Comparison of ENCODE assay signal across 1 cellular context in the genomic region with DNA sequence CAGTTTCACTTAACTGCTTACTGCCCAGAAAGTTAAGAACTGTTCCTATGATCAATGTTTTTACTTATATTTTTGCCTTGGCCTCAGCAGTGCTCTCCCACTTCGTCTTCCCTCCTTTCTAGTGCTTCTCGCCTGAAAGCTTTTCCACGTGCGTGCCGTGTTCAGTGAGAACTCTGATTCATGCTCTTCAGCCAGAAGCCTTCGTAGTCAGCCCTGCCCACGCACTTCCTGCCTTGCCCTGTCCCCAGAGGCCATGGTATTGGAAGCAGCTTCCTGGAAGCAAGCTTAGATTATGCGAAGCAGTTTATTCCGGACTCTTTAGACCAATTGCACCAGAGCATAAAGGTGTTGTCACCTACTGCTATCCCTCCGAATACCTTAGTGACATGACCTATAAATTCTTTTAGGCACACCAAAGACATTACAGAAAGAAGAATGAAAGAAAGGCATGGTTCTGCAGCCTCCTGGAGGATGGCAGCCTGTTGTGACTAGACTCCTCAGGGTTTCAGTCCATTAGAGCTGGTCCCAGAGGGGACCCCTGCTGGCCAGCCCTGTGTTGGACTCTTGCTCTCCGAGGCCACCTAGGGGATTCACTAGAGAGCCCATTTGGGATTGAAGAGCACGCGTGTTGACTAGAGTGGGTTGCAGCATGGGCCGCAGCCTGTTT.
TF ChIP-seq lines count a peak whose summit lies in the region.

No MANE protein-coding gene starts in this region.

TF ChIP-seq in HepG2, 621 proteins besides CTCF, POLR2A, EP300 and RAD21 (continued from another document and continues in another):
- TF ChIP-seq ARID4A (CRISPR knock-in tag; IDR thresholded peaks at IDR 0.05; ENCODE audit: borderline replicate concordance) (peak; percentile 27; the same call in 1 of the 2 replicates), ZKSCAN8 (CRISPR knock-in tag; IDR thresholded peaks at IDR 0.05; ENCODE audit: borderline replicate concordance) (no peak), NFKB2 (CRISPR knock-in tag; IDR thresholded peaks at IDR 0.05; ENCODE audit: borderline replicate concordance) (peak; percentile 41; the same call in 1 of the 2 replicates), ZNF24 (IDR thresholded peaks at IDR 0.05) (no peak), CREB3 (CRISPR knock-in tag; IDR thresholded peaks at IDR 0.05) (no peak), ZNF12 (CRISPR knock-in tag; IDR thresholded peaks at IDR 0.05) (0 out of 2 replicates have a peak, but pooled peaks have one; percentile 30), MYC (CRISPR knock-in tag; IDR thresholded peaks at IDR 0.05; ENCODE audit: borderline replicate concordance) (peak; percentile 33; the same call in 1 of the 2 replicates), ETV5 (CRISPR knock-in tag; IDR thresholded peaks at IDR 0.05; ENCODE audit: borderline replicate concordance) (0 out of 2 replicates have a peak, but pooled peaks have one; percentile 2), SALL1 (CRISPR knock-in tag; IDR thresholded peaks at IDR 0.05) (peak; percentile 55), ZNF580 (CRISPR knock-in tag; IDR thresholded peaks at IDR 0.05; ENCODE audit: borderline replicate concordance, low read depth) (0 out of 2 replicates have a peak, but pooled peaks have one; percentile 32), CBX5 (CRISPR knock-in tag; IDR thresholded peaks at IDR 0.05; ENCODE audit: borderline replicate concordance) (peak; percentile 49; the same call in 1 of the 2 replicates), ZBTB4 (CRISPR knock-in tag; IDR thresholded peaks at IDR 0.05; ENCODE audit: borderline replicate concordance) (peak; percentile 82; the same call in 1 of the 2 replicates), HNF4G (IDR thresholded peaks at IDR 0.05; ENCODE audit: borderline replicate concordance, low read depth, low read length) (peak; percentile 21; the same call in 1 of the 2 replicates), HNF4G (CRISPR knock-in tag; IDR thresholded peaks at IDR 0.05; ENCODE audit: borderline replicate concordance, low read depth) (no peak), SOX5 (CRISPR knock-in tag; IDR thresholded peaks at IDR 0.05; ENCODE audit: borderline replicate concordance) (0 out of 2 replicates have a peak, but pooled peaks have one; percentile 7), ZNF251 (CRISPR knock-in tag; IDR thresholded peaks at IDR 0.05) (no peak), ATF3 (CRISPR knock-in tag; IDR thresholded peaks at IDR 0.05) (no peak), ZNF34 (CRISPR knock-in tag; IDR thresholded peaks at IDR 0.05; ENCODE audit: borderline replicate concordance) (0 out of 2 replicates have a peak, but pooled peaks have one; percentile 36), ZMYM4 (CRISPR knock-in tag; IDR thresholded peaks at IDR 0.05) (peak; percentile 58; the same call in 1 of the 2 replicates), ZBTB7B (CRISPR knock-in tag; IDR thresholded peaks at IDR 0.05) (no peak), SMC3 (IDR thresholded peaks at IDR 0.05; ENCODE audit: low read length) (peak; percentile 90), NFIB (CRISPR knock-in tag; IDR thresholded peaks at IDR 0.05; ENCODE audit: borderline replicate concordance) (no peak), ZNF749 (CRISPR knock-in tag; IDR thresholded peaks at IDR 0.05; ENCODE audit: borderline replicate concordance) (no peak), ZBTB33 (CRISPR knock-in tag; IDR thresholded peaks at IDR 0.05) (peak; percentile 78; the same call in 1 of the 2 replicates), TAF15 (IDR thresholded peaks at IDR 0.05; ENCODE audit: low read depth, low read length, poor library complexity, severe bottlenecking) (no peak), SOX6 (IDR thresholded peaks at IDR 0.05) (no peak), SOX6 (CRISPR knock-in tag; IDR thresholded peaks at IDR 0.05) (peak; percentile 54), ERF (CRISPR knock-in tag; IDR thresholded peaks at IDR 0.05) (peak; percentile 53; the same call in 1 of the 2 replicates), FOXA3 (CRISPR knock-in tag; IDR thresholded peaks at IDR 0.05) (peak; percentile 21; the same call in 1 of the 2 replicates), TARDBP (CRISPR knock-in tag; IDR thresholded peaks at IDR 0.05) (no peak), STAG1 (CRISPR knock-in tag; IDR thresholded peaks at IDR 0.05) (peak; percentile 84), KDM1A (CRISPR knock-in tag; IDR thresholded peaks at IDR 0.05) (0 out of 2 replicates have a peak, but pooled peaks have one; percentile 27), SRSF4 (IDR thresholded peaks at IDR 0.05; ENCODE audit: low read depth, low read length, poor library complexity, severe bottlenecking) (no peak), KLF9 (CRISPR knock-in tag; IDR thresholded peaks at IDR 0.05; ENCODE audit: low read depth) (no peak), ZNF253 (CRISPR knock-in tag; IDR thresholded peaks at IDR 0.05; ENCODE audit: borderline replicate concordance) (no peak), ESRRA (CRISPR knock-in tag; IDR thresholded peaks at IDR 0.05; ENCODE audit: low read depth) (no peak), JUND (CRISPR knock-in tag; IDR thresholded peaks at IDR 0.05) (no peak)
- TF ChIP-seq, protein P1, sequence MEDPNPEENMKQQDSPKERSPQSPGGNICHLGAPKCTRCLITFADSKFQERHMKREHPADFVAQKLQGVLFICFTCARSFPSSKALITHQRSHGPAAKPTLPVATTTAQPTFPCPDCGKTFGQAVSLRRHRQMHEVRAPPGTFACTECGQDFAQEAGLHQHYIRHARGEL (CRISPR knock-in tag; IDR thresholded peaks at IDR 0.05), result 0 out of 2 replicates have a peak, but pooled peaks have one; percentile 57
- TF ChIP-seq, protein P2, sequence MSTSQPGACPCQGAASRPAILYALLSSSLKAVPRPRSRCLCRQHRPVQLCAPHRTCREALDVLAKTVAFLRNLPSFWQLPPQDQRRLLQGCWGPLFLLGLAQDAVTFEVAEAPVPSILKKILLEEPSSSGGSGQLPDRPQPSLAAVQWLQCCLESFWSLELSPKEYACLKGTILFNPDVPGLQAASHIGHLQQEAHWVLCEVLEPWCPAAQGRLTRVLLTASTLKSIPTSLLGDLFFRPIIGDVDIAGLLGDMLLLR (CRISPR knock-in tag; IDR thresholded peaks at IDR 0.05), result 0 out of 2 replicates have a peak, but pooled peaks have one; percentile 30
- TF ChIP-seq, protein P3, sequence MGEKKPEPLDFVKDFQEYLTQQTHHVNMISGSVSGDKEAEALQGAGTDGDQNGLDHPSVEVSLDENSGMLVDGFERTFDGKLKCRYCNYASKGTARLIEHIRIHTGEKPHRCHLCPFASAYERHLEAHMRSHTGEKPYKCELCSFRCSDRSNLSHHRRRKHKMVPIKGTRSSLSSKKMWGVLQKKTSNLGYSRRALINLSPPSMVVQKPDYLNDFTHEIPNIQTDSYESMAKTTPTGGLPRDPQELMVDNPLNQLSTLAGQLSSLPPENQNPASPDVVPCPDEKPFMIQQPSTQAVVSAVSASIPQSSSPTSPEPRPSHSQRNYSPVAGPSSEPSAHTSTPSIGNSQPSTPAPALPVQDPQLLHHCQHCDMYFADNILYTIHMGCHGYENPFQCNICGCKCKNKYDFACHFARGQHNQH (CRISPR knock-in tag; IDR thresholded peaks at IDR 0.05), result 0 out of 2 replicates have a peak, but pooled peaks have one; percentile 42
- TF ChIP-seq, protein P4, sequence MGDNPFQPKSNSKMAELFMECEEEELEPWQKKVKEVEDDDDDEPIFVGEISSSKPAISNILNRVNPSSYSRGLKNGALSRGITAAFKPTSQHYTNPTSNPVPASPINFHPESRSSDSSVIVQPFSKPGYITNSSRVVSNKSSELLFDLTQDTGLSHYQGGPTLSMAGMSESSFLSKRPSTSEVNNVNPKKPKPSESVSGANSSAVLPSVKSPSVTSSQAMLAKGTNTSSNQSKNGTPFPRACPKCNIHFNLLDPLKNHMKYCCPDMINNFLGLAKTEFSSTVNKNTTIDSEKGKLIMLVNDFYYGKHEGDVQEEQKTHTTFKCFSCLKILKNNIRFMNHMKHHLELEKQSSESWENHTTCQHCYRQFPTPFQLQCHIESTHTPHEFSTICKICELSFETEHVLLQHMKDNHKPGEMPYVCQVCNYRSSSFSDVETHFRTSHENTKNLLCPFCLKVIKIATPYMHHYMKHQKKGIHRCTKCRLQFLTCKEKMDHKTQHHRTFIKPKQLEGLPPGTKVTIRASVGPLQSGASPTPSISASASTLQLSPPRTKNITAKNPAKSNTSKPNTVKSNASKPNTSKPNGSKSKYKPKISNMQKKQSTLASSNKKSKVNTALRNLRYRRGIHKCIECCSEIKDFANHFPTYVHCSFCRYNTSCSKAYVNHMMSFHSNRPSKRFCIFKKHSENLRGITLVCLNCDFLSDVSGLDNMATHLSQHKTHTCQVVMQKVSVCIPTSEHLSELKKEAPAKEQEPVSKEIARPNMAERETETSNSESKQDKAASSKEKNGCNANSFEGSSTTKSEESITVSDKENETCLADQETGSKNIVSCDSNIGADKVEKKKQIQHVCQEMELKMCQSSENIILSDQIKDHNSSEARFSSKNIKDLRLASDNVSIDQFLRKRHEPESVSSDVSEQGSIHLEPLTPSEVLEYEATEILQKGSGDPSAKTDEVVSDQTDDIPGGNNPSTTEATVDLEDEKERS (CRISPR knock-in tag; IDR thresholded peaks at IDR 0.05), result no peak
